In genomic region chr11:23679041-23679440, GRCh38 we compare ENCODE assay signal across 24 cellular contexts.
"Had no signal": no experiment of that assay in that cellular context is flagged by ENCODE, and none has a peak within 500 bp of the region (broad histone marks: within the 10 kb centered on the region; RNA-seq: fewer than 3 reads in every experiment).

No MANE protein-coding gene starts in this region.

- H3K4me3 Mint-ChIP-seq: activated CD8-positive, alpha-beta memory T cell treated with anti-CD3 and anti-CD28 coated beads, Interleukin-2, amount 10 ng/mL, durations not matched to agents 7 days and 5 days; activated naive CD8-positive, alpha-beta T cell treated with anti-CD3 and anti-CD28 coated beads, Interleukin-2, amount 50 U/mL, for 24 hours; activated T-helper 1 cell treated with anti-CD3 and anti-CD28 coated beads, Interleukin-12 subunit alpha, Interleukin-12 subunit beta, Interleukin-2, Interleukin-4 antibody, amounts not matched to agents 30 ng/mL and 10 ng/mL and 1 ng/mL, durations not matched to agents 14 hours and 24 hours and 36 hours; dendritic cell treated with granulocyte-macrophage colony-stimulating factor and Interleukin-4, amounts not matched to agents 40 ng/mL and 50 ng/mL, for 4 days; nephron progenitor cell; stimulated activated naive B cell treated with anti-CD40 and anti-IgM and Interleukin-4, amounts not matched to agents 10 μg/mL and 1 μg/mL and 100 μg/mL, for 72 hours; WTC11 had no signal

- H3K27me3 Mint-ChIP-seq: activated CD8-positive, alpha-beta memory T cell treated with anti-CD3 and anti-CD28 coated beads, Interleukin-2, amount 10 ng/mL, durations not matched to agents 7 days and 5 days; activated naive CD8-positive, alpha-beta T cell treated with anti-CD3 and anti-CD28 coated beads, Interleukin-2, amount 50 U/mL, for 24 hours; dendritic cell treated with granulocyte-macrophage colony-stimulating factor and Interleukin-4, amounts not matched to agents 40 ng/mL and 50 ng/mL, for 4 days; stimulated activated naive B cell treated with anti-CD40 and anti-IgM and Interleukin-4, amounts not matched to agents 10 μg/mL and 1 μg/mL and 100 μg/mL, for 72 hours had no signal

- H3K36me3 Mint-ChIP-seq: activated CD8-positive, alpha-beta memory T cell treated with anti-CD3 and anti-CD28 coated beads, Interleukin-2, amount 10 ng/mL, durations not matched to agents 7 days and 5 days; stimulated activated naive B cell treated with anti-CD40 and anti-IgM and Interleukin-4, amounts not matched to agents 10 μg/mL and 1 μg/mL and 100 μg/mL, for 72 hours; WTC11 had no signal

- H3K4me3 ChIP-seq: body of pancreas, cardiac muscle cell, heart left ventricle, mucosa of descending colon, right lobe of liver, testis had no signal

- ATAC-seq: activated CD8-positive, alpha-beta memory T cell treated with anti-CD3 and anti-CD28 coated beads, Interleukin-2, amount 10 ng/mL, durations not matched to agents 7 days and 5 days; activated naive CD8-positive, alpha-beta T cell treated with anti-CD3 and anti-CD28 coated beads, Interleukin-2, amount 50 U/mL, for 24 hours; body of pancreas; heart left ventricle; left colon; mucosa of descending colon; WTC11 had no signal

- H3K27ac Mint-ChIP-seq: activated CD8-positive, alpha-beta memory T cell treated with anti-CD3 and anti-CD28 coated beads, Interleukin-2, amount 10 ng/mL, durations not matched to agents 7 days and 5 days; activated naive CD8-positive, alpha-beta T cell treated with anti-CD3 and anti-CD28 coated beads, Interleukin-2, amount 50 U/mL, for 24 hours; activated T-helper 1 cell treated with anti-CD3 and anti-CD28 coated beads, Interleukin-12 subunit alpha, Interleukin-12 subunit beta, Interleukin-2, Interleukin-4 antibody, amounts not matched to agents 30 ng/mL and 10 ng/mL and 1 ng/mL, durations not matched to agents 14 hours and 24 hours and 36 hours; dendritic cell treated with granulocyte-macrophage colony-stimulating factor and Interleukin-4, amounts not matched to agents 40 ng/mL and 50 ng/mL, for 4 days; nephron progenitor cell; stimulated activated naive B cell treated with anti-CD40 and anti-IgM and Interleukin-4, amounts not matched to agents 10 μg/mL and 1 μg/mL and 100 μg/mL, for 72 hours; WTC11 had no signal

- H3K36me3 ChIP-seq: cardiac muscle cell, heart left ventricle, right lobe of liver had no signal

- H3K4me1 ChIP-seq: body of pancreas, heart left ventricle, right lobe of liver, testis had no signal

- H3K4me1 Mint-ChIP-seq: activated CD8-positive, alpha-beta memory T cell treated with anti-CD3 and anti-CD28 coated beads, Interleukin-2, amount 10 ng/mL, durations not matched to agents 7 days and 5 days; activated naive CD8-positive, alpha-beta T cell treated with anti-CD3 and anti-CD28 coated beads, Interleukin-2, amount 50 U/mL, for 24 hours; stimulated activated naive B cell treated with anti-CD40 and anti-IgM and Interleukin-4, amounts not matched to agents 10 μg/mL and 1 μg/mL and 100 μg/mL, for 72 hours; WTC11 had no signal

- H3K9me3 ChIP-seq: body of pancreas, heart left ventricle, mucosa of descending colon, right lobe of liver, testis had no signal

- H3K9me3 Mint-ChIP-seq: activated T-helper 1 cell treated with anti-CD3 and anti-CD28 coated beads, Interleukin-12 subunit alpha, Interleukin-12 subunit beta, Interleukin-2, Interleukin-4 antibody, amounts not matched to agents 30 ng/mL and 10 ng/mL and 1 ng/mL, durations not matched to agents 14 hours and 24 hours and 36 hours; dendritic cell treated with granulocyte-macrophage colony-stimulating factor and Interleukin-4, amounts not matched to agents 40 ng/mL and 50 ng/mL, for 4 days; nephron progenitor cell; stimulated activated naive B cell treated with anti-CD40 and anti-IgM and Interleukin-4, amounts not matched to agents 10 μg/mL and 1 μg/mL and 100 μg/mL, for 72 hours; WTC11 had no signal

- H3K27me3 ChIP-seq: body of pancreas, cardiac muscle cell, heart left ventricle, right lobe of liver, testis had no signal

- H3K27ac ChIP-seq: body of pancreas, cardiac muscle cell, heart left ventricle, right lobe of liver, testis had no signal

- DNase-seq: activated CD4-positive, alpha-beta T cell treated with anti-CD3 and anti-CD28 coated beads, Interleukin-2, amount 50 U/mL, for 48 hours; activated CD8-positive, alpha-beta memory T cell treated with anti-CD3 and anti-CD28 coated beads, Interleukin-2, amount 10 ng/mL, durations not matched to agents 7 days and 5 days; activated gamma-delta T cell; activated naive CD4-positive, alpha-beta T cell treated with anti-CD3 and anti-CD28 coated beads, Interleukin-2, amount 50 U/mL, for 16 hours; activated naive CD8-positive, alpha-beta T cell treated with anti-CD3 and anti-CD28 coated beads, Interleukin-2, amount 50 U/mL, for 24 hours; body of pancreas; effector CD4-positive, alpha-beta T cell; heart left ventricle; left colon; mesenchymal stem cell; nephron progenitor cell; occipital lobe; small intestine; stimulated activated CD4-positive, alpha-beta T cell treated with anti-CD3 and anti-CD28 coated beads, Interleukin-15, amount 100 ng/mL, for 24 hours; stimulated activated naive B cell treated with anti-CD40 and anti-IgM and Interleukin-4, amounts not matched to agents 10 μg/mL and 1 μg/mL and 100 μg/mL, for 72 hours; T-helper 1 cell; testis; trophoblast cell had no signal
